In genomic region chr7:100394077-100394476, GRCh38 we compare ENCODE assay signal across 22 cellular contexts. TPM values are rescaled to one million over a fixed set of nuclear protein-coding genes. Genes with fewer than 3 reads are reported as not detected.
"Had no signal": no experiment of that assay in that cellular context is flagged by ENCODE, and none has a peak within 500 bp of the region (broad histone marks: within the 10 kb centered on the region; RNA-seq: fewer than 3 reads in every experiment).

No MANE protein-coding gene starts in this region.

- ATAC-seq: activated CD4-positive, CD25-positive, alpha-beta regulatory T cell treated with anti-CD3 and anti-CD28 coated beads, Interleukin-2, amount 50 U/mL, for 24 hours; gastroesophageal sphincter; heart left ventricle; mucosa of descending colon; naive thymus-derived CD8-positive, alpha-beta T cell; T-cell had no signal

- DNase-seq: activated CD8-positive, alpha-beta memory T cell treated with anti-CD3 and anti-CD28 coated beads for 24 hours; activated CD8-positive, alpha-beta memory T cell treated with anti-CD3 and anti-CD28 coated beads, Interleukin-2, amount 50 U/mL, for 48 hours; activated effector memory CD4-positive, alpha-beta T cell treated with Interleukin-2 at 50 U/mL for 16 hours; activated T-cell treated with anti-CD3 and anti-CD28 coated beads, Interleukin-2, amount 50 U/mL, for 48 hours; cerebellar nuclear complex; effector CD8-positive, alpha-beta T cell; heart left ventricle; left ventricle myocardium inferior; mucosa of descending colon; naive thymus-derived CD8-positive, alpha-beta T cell; posterior cingulate gyrus; retina; stimulated activated CD8-positive, alpha-beta memory T cell treated with anti-CD3 and anti-CD28 coated beads, Interleukin-4, amount 100 ng/mL, for 48 hours; stimulated activated naive CD4-positive, alpha-beta T cell treated with Interleukin-2 at 50 U/mL for 16 hours; T-cell; T-helper 9 cell; tibial artery had no signal

- H3K9me3 Mint-ChIP-seq: naive thymus-derived CD8-positive, alpha-beta T cell; T-cell had no signal

- H3K36me3 Mint-ChIP-seq: activated naive CD8-positive, alpha-beta T cell; naive thymus-derived CD8-positive, alpha-beta T cell; T-cell had no signal

- H3K27me3 Mint-ChIP-seq: activated naive CD8-positive, alpha-beta T cell had no signal

- H3K4me3 Mint-ChIP-seq: activated naive CD8-positive, alpha-beta T cell; naive thymus-derived CD8-positive, alpha-beta T cell; T-cell had no signal

- H3K27ac Mint-ChIP-seq: activated naive CD8-positive, alpha-beta T cell; naive thymus-derived CD8-positive, alpha-beta T cell; T-cell had no signal

RNA-seq across cellular contexts. Expression of gene PILRA, which starts 20.8 kb away (rescaled TPM):
- total RNA-seq: bronchial epithelial cell, kidney epithelial cell had no signal
